14 cellular contexts compared by ENCODE assay signal in the genomic region with DNA sequence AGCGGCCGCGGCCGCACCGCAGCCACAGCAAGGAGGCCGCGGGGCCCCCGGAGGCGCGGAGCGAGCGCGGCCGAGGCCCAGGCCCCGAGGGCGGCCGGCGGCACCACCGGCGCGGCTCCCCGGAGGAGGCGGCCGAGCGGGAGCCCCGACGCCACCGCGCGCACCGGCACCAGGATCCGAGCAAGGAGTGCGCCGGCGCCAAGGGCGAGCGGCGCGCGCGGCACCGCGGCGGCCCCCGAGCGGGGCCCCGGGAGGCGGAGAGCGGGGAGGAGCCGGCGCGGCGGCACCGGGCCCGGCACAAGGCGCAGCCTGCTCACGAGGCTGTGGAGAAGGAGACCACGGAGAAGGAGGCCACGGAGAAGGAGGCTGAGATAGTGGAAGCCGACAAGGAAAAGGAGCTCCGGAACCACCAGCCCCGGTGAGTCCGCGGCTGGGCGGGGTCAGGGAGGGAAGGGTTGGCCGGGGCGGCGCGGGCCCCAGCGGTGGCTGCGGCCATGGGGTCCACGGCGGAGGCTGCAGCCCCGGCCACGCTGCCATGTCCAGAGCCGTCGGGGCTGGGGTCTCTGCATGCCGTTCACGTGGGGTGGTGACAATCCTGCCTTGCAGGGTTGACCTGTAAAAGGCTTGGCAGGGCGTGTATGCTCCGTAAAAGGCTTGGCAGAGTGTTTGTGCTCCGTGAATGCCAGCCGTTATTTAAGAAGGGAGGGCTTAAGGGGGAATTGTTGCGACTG.
DNase-seq lines count a peak whose midpoint lies in the region; ATAC-seq and TF ChIP-seq lines count a peak whose summit lies in the region.
"Had no signal": no experiment of that assay in that cellular context is flagged by ENCODE, and none has a peak within 500 bp of the region (broad histone marks: within the 10 kb centered on the region; RNA-seq: fewer than 3 reads in every experiment).

No MANE protein-coding gene starts in this region.

- TF ChIP-seq CTCF in glutamatergic neuron (IDR thresholded peaks at IDR 0.05; ENCODE audit: partially characterized antibody, unreplicated experiment), result no peak

- peaks cover 9% of the 10 kb centered on the region for H3K9me3 Mint-ChIP-seq in glutamatergic neuron (ENCODE audit: unreplicated experiment)

- no peak for ATAC-seq in GM19463 (IDR thresholded peaks at IDR 0.05; ENCODE audit: unreplicated experiment)

- H3K27me3 Mint-ChIP-seq in glutamatergic neuron (ENCODE audit: unreplicated experiment), result peaks cover 9% of the 10 kb centered on the region

- peaks cover 8% of the 10 kb centered on the region for H3K4me1 Mint-ChIP-seq in glutamatergic neuron (ENCODE audit: low read depth, unreplicated experiment)

- peak overlapping the region; percentile 61 for H3K4me3 Mint-ChIP-seq in glutamatergic neuron (ENCODE audit: unreplicated experiment)

- no peak overlapping the region for H3K27ac Mint-ChIP-seq in glutamatergic neuron (ENCODE audit: unreplicated experiment)

- intact Hi-C loops in posterior vena cava (cut with DNase I), result no loop called here

- DNase-seq in DMS 273 (lab: John Stamatoyannopoulos, UW; ENCODE audit: unreplicated experiment) (peak; percentile 38), DMS 273 treated with DMSO at 0.1 percent for 48 hours (lab: John Stamatoyannopoulos, UW) (no peak), NCI-H1092 treated with DMSO at 0.1 percent for 48 hours (lab: John Stamatoyannopoulos, UW) (peak; percentile 47), glutamatergic neuron (no peak), posterior vena cava (ENCODE audit: low spot score) (peak; percentile 64), NCI-H187 treated with DMSO at 0.1 percent for 48 hours (lab: John Stamatoyannopoulos, UW) (no peak)
- no peak for DNase-seq in stimulated activated CD4-positive, alpha-beta T cell treated with anti-CD3 and anti-CD28 coated beads, Interleukin-12 subunit alpha, Interleukin-12 subunit beta, amount 100 ng/mL, for 4 hours
- DNase-seq: activated CD4-positive, alpha-beta T cell treated with anti-CD3 and anti-CD28 coated beads for 48 hours; cerebellar nuclear complex; foreskin fibroblast; Karpas-422; mesenchymal stem cell; SK-N-SH had no signal

- H3K36me3 Mint-ChIP-seq in glutamatergic neuron (ENCODE audit: unreplicated experiment), result peaks cover 13% of the 10 kb centered on the region

Comparison
In these comparisons a context has a peak if more than half of its experiments do, and no peak if none do; other contexts are left out.
1. DNase-seq: peak in DMS 273 (single experiment), NCI-H1092 treated with DMSO at 0.1 percent for 48 hours (single experiment) and posterior vena cava (single experiment); none in DMS 273 treated with DMSO at 0.1 percent for 48 hours (single experiment), glutamatergic neuron (single experiment), stimulated activated CD4-positive, alpha-beta T cell treated with anti-CD3 and anti-CD28 coated beads, Interleukin-12 subunit alpha, Interleukin-12 subunit beta, amount 100 ng/mL, for 4 hours (single experiment) and NCI-H187 treated with DMSO at 0.1 percent for 48 hours (single experiment).